In the genomic region with DNA sequence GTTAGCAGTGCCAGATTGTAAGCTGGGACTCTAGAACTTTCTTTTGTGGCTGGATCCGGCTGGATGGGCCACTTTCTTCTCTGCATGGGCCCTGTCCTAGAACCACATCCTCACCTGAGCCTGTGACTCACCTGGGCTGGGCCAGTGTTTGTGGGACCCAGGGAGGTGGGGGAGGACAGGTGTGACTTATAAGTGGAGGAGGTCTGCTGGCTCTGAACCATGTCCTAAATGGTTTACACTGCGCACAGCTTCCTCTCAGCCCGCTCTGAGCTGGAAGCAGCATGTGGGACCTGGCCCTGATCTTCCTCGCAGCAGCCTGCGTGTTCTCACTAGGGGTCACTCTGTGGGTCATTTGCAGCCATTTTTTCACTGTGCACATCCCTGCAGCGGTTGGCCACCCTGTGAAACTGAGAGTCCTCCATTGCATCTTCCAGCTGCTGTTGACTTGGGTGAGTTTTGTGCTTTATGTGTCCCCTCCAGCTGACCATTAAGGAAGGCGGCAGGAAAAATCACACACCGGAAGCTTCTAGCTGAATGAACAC, we compare ENCODE assay signal across 20 cellular contexts. TPM values are rescaled to one million over a fixed set of nuclear protein-coding genes. Genes with fewer than 3 reads are reported as not detected.
A peak's percentile ranks its signal among the peaks of the same experiment; 100 is the strongest.
DNase-seq lines count a peak whose midpoint lies in the region; ATAC-seq, FAIRE-seq and TF ChIP-seq lines count a peak whose summit lies in the region.
"Had no signal": no experiment of that assay in that cellular context is flagged by ENCODE, and none has a peak within 500 bp of the region (broad histone marks: within the 10 kb centered on the region; RNA-seq: fewer than 3 reads in every experiment).

AADACL3 (plus strand) TSS at position 215 of the 542 bp plus-strand sequence; CDS start at position 282, 67 bp downstream.

- H3K9ac ChIP-seq in K562 (ENCODE audit: insufficient read depth in 1 of 2, low read depth in 2 of 2, low read length in 2 of 2) = no peak within 1 kb of the TSS

- no peaks in the 10 kb centered on the region for H3K9me3 Mint-ChIP-seq in stimulated activated memory B cell treated with anti-CD40 and anti-IgM and Interleukin-4, amounts not matched to agents 10 μg/mL and 1 μg/mL and 100 μg/mL, for 72 hours
- H3K9me3 Mint-ChIP-seq in activated T-helper 2 cell treated with anti-CD3 and anti-CD28 coated beads, Interferon-gamma antibody, Interleukin-2, Interleukin-4, amounts not matched to agents 10 μg/mL and 5 μg/mL and 100 μg/mL, durations not matched to agents 14 hours and 24 hours and 36 hours = no peaks in the 10 kb centered on the region
- no peaks in the 10 kb centered on the region for H3K9me3 Mint-ChIP-seq in activated CD4-positive, alpha-beta memory T cell treated with anti-CD3 and anti-CD28 coated beads for 36 hours

- no peaks in the 10 kb centered on the region for H4K20me1 ChIP-seq in K562 (replicated peaks; ENCODE audit: control insufficient read depth, insufficient read depth, low read length)

- no peak within 1 kb of the TSS for H3K27ac Mint-ChIP-seq in stimulated activated memory B cell treated with anti-CD40 and anti-IgM and Interleukin-4, amounts not matched to agents 10 μg/mL and 1 μg/mL and 100 μg/mL, for 72 hours
- H3K27ac Mint-ChIP-seq in activated T-helper 2 cell treated with anti-CD3 and anti-CD28 coated beads, Interferon-gamma antibody, Interleukin-2, Interleukin-4, amounts not matched to agents 10 μg/mL and 5 μg/mL and 100 μg/mL, durations not matched to agents 14 hours and 24 hours and 36 hours = no peak within 1 kb of the TSS
- H3K27ac Mint-ChIP-seq in activated CD4-positive, alpha-beta memory T cell treated with anti-CD3 and anti-CD28 coated beads for 36 hours = no peak within 1 kb of the TSS

- 1% methylated on average over 8 of the region's 8 CpGs for WGBS in K562 (ENCODE audit: insufficient coverage, low coverage, missing lambda C conversion rate)

- ATAC-seq in K562 = peak; percentile 57; the same call in 2 of the 3 replicates
- ATAC-seq in stimulated activated memory B cell treated with anti-CD40 and anti-IgM and Interleukin-4, amounts not matched to agents 10 μg/mL and 1 μg/mL and 100 μg/mL, for 72 hours = peak; percentile 20

- BruUV-seq in K562 (replicated peaks; lab: Mats Ljungman, UMichigan) = no TSS peak

- H3K36me3 ChIP-seq in H7 (replicated peaks; ENCODE audit: control insufficient read depth, insufficient read depth, low read length) (no peaks in the 10 kb centered on the region), K562 (ENCODE audit: control insufficient read depth, insufficient read depth, low read length) (no peaks in the 10 kb centered on the region), tibial artery (no peaks in the 10 kb centered on the region)
- H3K36me3 ChIP-seq: SJSA1 had no signal

- H3K4me1 ChIP-seq in K562 (replicated peaks in 1 of 2; ENCODE audit: control insufficient read depth in 2 of 2, insufficient read depth in 2 of 2, low read length in 2 of 2) (no peaks in the 10 kb centered on the region), tibial artery (no peaks in the 10 kb centered on the region)
- H3K4me1 ChIP-seq: SJSA1 had no signal

- FAIRE-seq in K562 (lab: Jason Lieb, UNC) = no peak
- FAIRE-seq: GM12892 had no signal

- peaks cover 55% of the 10 kb centered on the region for H3K27me3 Mint-ChIP-seq in stimulated activated memory B cell treated with anti-CD40 and anti-IgM and Interleukin-4, amounts not matched to agents 10 μg/mL and 1 μg/mL and 100 μg/mL, for 72 hours
- H3K27me3 Mint-ChIP-seq in activated T-helper 2 cell treated with anti-CD3 and anti-CD28 coated beads, Interferon-gamma antibody, Interleukin-2, Interleukin-4, amounts not matched to agents 10 μg/mL and 5 μg/mL and 100 μg/mL, durations not matched to agents 14 hours and 24 hours and 36 hours (ENCODE audit: low read depth) = peaks cover 4% of the 10 kb centered on the region
- peaks cover 16% of the 10 kb centered on the region for H3K27me3 Mint-ChIP-seq in activated CD4-positive, alpha-beta memory T cell treated with anti-CD3 and anti-CD28 coated beads for 36 hours

- H3K27ac ChIP-seq in K562 (ENCODE audit: extremely low read depth, low read depth, low read length) (no peak within 1 kb of the TSS), tibial artery (no peak within 1 kb of the TSS)
- H3K27ac ChIP-seq: C4-2B, RWPE1, SJSA1 had no signal

- intact Hi-C loops in K562 (cut with micrococcal nuclease) (no loop called here), tibial artery (cut with DNase I; ENCODE audit: low total_unique reads) (no loop called here)
- intact Hi-C loops in activated T-helper 2 cell treated with anti-CD3 and anti-CD28 coated beads, Interferon-gamma antibody, Interleukin-2, Interleukin-4, amounts not matched to agents 10 μg/mL and 5 μg/mL and 100 μg/mL, durations not matched to agents 14 hours and 24 hours and 36 hours (cut with micrococcal nuclease) = no loop called here
- intact Hi-C loops in activated CD4-positive, alpha-beta memory T cell treated with anti-CD3 and anti-CD28 coated beads for 36 hours (cut with micrococcal nuclease) = no loop called here

- H3K27me3 ChIP-seq in H7 (ENCODE audit: control insufficient read depth, insufficient read depth, low read length) (no peaks in the 10 kb centered on the region), K562 (ENCODE audit: control insufficient read depth in 2 of 2, insufficient read depth in 2 of 2, low read length in 2 of 2) (peaks cover 14 to 37% of the 10 kb centered on the region in 2 experiments), tibial artery (peaks cover 0 to 10% of the 10 kb centered on the region in 2 donors)

- no peak within 1 kb of the TSS for H3K4me2 ChIP-seq in K562 (ENCODE audit: insufficient read depth, low read length)

- POLR2A ChIA-PET in K562 (lab: Yijun Ruan, JAX) = interaction anchor here (1.2 kb wide), 1 partner anchor 49 kb away, joined by 3 read pairs; no protein-coding TSS in a partner anchor
- POLR2A ChIA-PET in activated CD4-positive, alpha-beta memory T cell treated with anti-CD3 and anti-CD28 coated beads for 36 hours (lab: Charles Lee) = interaction anchor here (0.7 kb wide), 1 partner anchor 9 kb away, joined by 3 read pairs; no protein-coding TSS in a partner anchor

- TF ChIP-seq CTCF in K562 (IDR thresholded peaks at IDR 0.05 in 2 of 3, conservative IDR thresholded peaks at IDR 0.05 in 1 of 3; ENCODE audit: insufficient read depth in 2 of 3, low read depth in 1 of 3, low read length in 3 of 3) (no peak), foreskin fibroblast (IDR thresholded peaks at IDR 0.05; ENCODE audit: low read depth, low read length) (no peak), tibial artery (IDR thresholded peaks at IDR 0.05) (no peak)

- CTCF ChIA-PET in K562 (lab: Yijun Ruan, JAX; ENCODE audit: low intra/inter-chr PET ratio) = no interaction called here
- CTCF ChIA-PET in activated CD4-positive, alpha-beta memory T cell treated with anti-CD3 and anti-CD28 coated beads for 36 hours (lab: Charles Lee) = no interaction called here

- in situ Hi-C loops in K562 (cut with MboI) = no loop called here

- H3K9me3 ChIP-seq in K562 (replicated peaks; ENCODE audit: control insufficient read depth, insufficient read depth, low read depth, low read length) = no peaks in the 10 kb centered on the region
- H3K9me3 ChIP-seq in tibial artery = no peaks in the 10 kb centered on the region
- H3K9me3 ChIP-seq: SJSA1 had no signal

- H2AFZ ChIP-seq in K562 (ENCODE audit: low read depth, low read length) = no peak within 1 kb of the TSS

- H3K4me3 Mint-ChIP-seq in stimulated activated memory B cell treated with anti-CD40 and anti-IgM and Interleukin-4, amounts not matched to agents 10 μg/mL and 1 μg/mL and 100 μg/mL, for 72 hours = no peak within 1 kb of the TSS
- no peak within 1 kb of the TSS for H3K4me3 Mint-ChIP-seq in activated T-helper 2 cell treated with anti-CD3 and anti-CD28 coated beads, Interferon-gamma antibody, Interleukin-2, Interleukin-4, amounts not matched to agents 10 μg/mL and 5 μg/mL and 100 μg/mL, durations not matched to agents 14 hours and 24 hours and 36 hours (ENCODE audit: low read depth)
- H3K4me3 Mint-ChIP-seq in activated CD4-positive, alpha-beta memory T cell treated with anti-CD3 and anti-CD28 coated beads for 36 hours = no peak within 1 kb of the TSS

- peak within 1 kb of the TSS; percentile 8; the same call in 1 of the 2 replicates for H3K4me3 ChIP-seq in H7 (ENCODE audit: insufficient read depth, low read depth, low read length)
- no peak within 1 kb of the TSS for H3K4me3 ChIP-seq in K562
- H3K4me3 ChIP-seq in foreskin fibroblast (ENCODE audit: low read depth in 1 of 2, low read length in 2 of 2) = no peak within 1 kb of the TSS
- H3K4me3 ChIP-seq in tibial artery = no peak within 1 kb of the TSS
- H3K4me3 ChIP-seq: SJSA1 had no signal

- no peak for DNase-seq in H7
- DNase-seq in K562 (ENCODE audit: extremely low read depth in 1 of 4, low spot score in 3 of 4) = no peak
- DNase-seq in islet precursor cell = peak; percentile 64
- no peak for DNase-seq in foreskin fibroblast
- no peak for DNase-seq in tibial artery
- no peak for DNase-seq in activated T-helper 2 cell treated with anti-CD3 and anti-CD28 coated beads, Interferon-gamma antibody, Interleukin-2, Interleukin-4, amounts not matched to agents 10 μg/mL and 5 μg/mL and 100 μg/mL, durations not matched to agents 14 hours and 24 hours and 36 hours (ENCODE audit: low spot score)
- no peak for DNase-seq in activated CD4-positive, alpha-beta memory T cell treated with anti-CD3 and anti-CD28 coated beads for 36 hours
- DNase-seq: DMS 273 treated with DMSO at 0.1 percent for 48 hours, GOT3, MV-4-11, NCI-H1417, NCI-H187 treated with DMSO at 0.1 percent for 48 hours, NCI-H446 treated with DMSO at 0.1 percent for 48 hours, NCI-H748 treated with DMSO at 0.1 percent for 48 hours had no signal

- no peaks in the 10 kb centered on the region for H3K4me1 Mint-ChIP-seq in stimulated activated memory B cell treated with anti-CD40 and anti-IgM and Interleukin-4, amounts not matched to agents 10 μg/mL and 1 μg/mL and 100 μg/mL, for 72 hours
- no peaks in the 10 kb centered on the region for H3K4me1 Mint-ChIP-seq in activated T-helper 2 cell treated with anti-CD3 and anti-CD28 coated beads, Interferon-gamma antibody, Interleukin-2, Interleukin-4, amounts not matched to agents 10 μg/mL and 5 μg/mL and 100 μg/mL, durations not matched to agents 14 hours and 24 hours and 36 hours (ENCODE audit: low read depth)
- no peaks in the 10 kb centered on the region for H3K4me1 Mint-ChIP-seq in activated CD4-positive, alpha-beta memory T cell treated with anti-CD3 and anti-CD28 coated beads for 36 hours (ENCODE audit: low read depth)

- no peak for TF ChIP-seq POLR2A in K562 (conservative IDR thresholded peaks at IDR 0.05)

- H3K36me3 Mint-ChIP-seq in stimulated activated memory B cell treated with anti-CD40 and anti-IgM and Interleukin-4, amounts not matched to agents 10 μg/mL and 1 μg/mL and 100 μg/mL, for 72 hours = no peaks in the 10 kb centered on the region
- no peaks in the 10 kb centered on the region for H3K36me3 Mint-ChIP-seq in activated T-helper 2 cell treated with anti-CD3 and anti-CD28 coated beads, Interferon-gamma antibody, Interleukin-2, Interleukin-4, amounts not matched to agents 10 μg/mL and 5 μg/mL and 100 μg/mL, durations not matched to agents 14 hours and 24 hours and 36 hours (ENCODE audit: low read depth)
- no peaks in the 10 kb centered on the region for H3K36me3 Mint-ChIP-seq in activated CD4-positive, alpha-beta memory T cell treated with anti-CD3 and anti-CD28 coated beads for 36 hours

- H3K9me1 ChIP-seq in K562 (ENCODE audit: control insufficient read depth, insufficient read depth, low read length) = no peaks in the 10 kb centered on the region

- no peak for TF ChIP-seq EP300 in K562 (IDR thresholded peaks at IDR 0.05; ENCODE audit: low read length)

- no peak for TF ChIP-seq RAD21 in K562 (CRISPR knock-in tag; conservative IDR thresholded peaks at IDR 0.05 in 1 of 2, IDR thresholded peaks at IDR 0.05 in 1 of 2)

- H3K79me2 ChIP-seq in K562 (ENCODE audit: control insufficient read depth, insufficient read depth, low read length) = no peaks in the 10 kb centered on the region

RNA-seq across cellular contexts. Expression of gene AADACL3, which starts in this region (rescaled TPM):
- 0.22 and 0.28 TPM in 2 replicates for total RNA-seq in H7 (2014; rRNA removed; shearing (Covaris generic))
- total RNA-seq in K562 (2011; cell fraction: chromatin; rRNA removed; ENCODE audit: low replicate concordance) = not detected in 2 replicates
- not detected in 2 replicates for total RNA-seq in K562 (2011; cell fraction: nucleolus; rRNA removed)
- not detected in 2 replicates for total RNA-seq in K562 (2011; cell fraction: nucleoplasm; rRNA removed)
- total RNA-seq in K562 (2014; rRNA removed) = not detected in 2 replicates
- total RNA-seq in K562 (2014; rRNA removed; fragmentation: Illumina TruSeq; extraction: Trizol) = not detected in 2 replicates
- total RNA-seq in K562 (2015; rRNA removed; fragmentation: Illumina TruSeq; extraction: Trizol) = not detected in 2 replicates
- not detected in 2 replicates for total RNA-seq in K562 (2021)
- not detected in 2 replicates for polyA plus RNA-seq in K562 (2011; rRNA removed)
- polyA plus RNA-seq in K562 (2011; cell fraction: cytosol; rRNA removed) = not detected in 2 replicates
- polyA plus RNA-seq in K562 (2011; cell fraction: nucleus; rRNA removed) = not detected in 2 replicates
- polyA plus RNA-seq in K562 (2012) = not detected in 2 replicates
- polyA plus RNA-seq in K562 (2014; fragmentation: Illumina TruSeq; extraction: Trizol) = not detected in 2 replicates
- polyA plus RNA-seq in K562 (2014; fragmentation: Nextera tagmentation; extraction: Ambion mirVana) = not detected
- polyA plus RNA-seq in K562 (2014; rRNA removed) = not detected in 2 replicates
- not detected in 2 replicates for polyA minus RNA-seq in K562 (2011; rRNA and poly(A)+ RNA removed)
- polyA minus RNA-seq in K562 (2011; cell fraction: cytosol; rRNA and poly(A)+ RNA removed) = not detected in 2 replicates
- not detected in 2 replicates for polyA minus RNA-seq in K562 (2011; cell fraction: nucleus; rRNA and poly(A)+ RNA removed)
- not detected in 2 replicates for total RNA-seq in activated T-helper 2 cell treated with anti-CD3 and anti-CD28 coated beads, Interferon-gamma antibody, Interleukin-2, Interleukin-4, amounts not matched to agents 10 μg/mL and 5 μg/mL and 100 μg/mL, durations not matched to agents 14 hours and 24 hours and 36 hours
- not detected for total RNA-seq in activated CD4-positive, alpha-beta memory T cell treated with anti-CD3 and anti-CD28 coated beads for 36 hours
- total RNA-seq: HT-29, SJSA1 had no signal

Comparison
In these comparisons a context has a peak if more than half of its experiments do, and no peak if none do; other contexts are left out.
1. Peak in ATAC-seq in K562; RNA of the gene not detected or under 1 TPM.